In the genomic region with DNA sequence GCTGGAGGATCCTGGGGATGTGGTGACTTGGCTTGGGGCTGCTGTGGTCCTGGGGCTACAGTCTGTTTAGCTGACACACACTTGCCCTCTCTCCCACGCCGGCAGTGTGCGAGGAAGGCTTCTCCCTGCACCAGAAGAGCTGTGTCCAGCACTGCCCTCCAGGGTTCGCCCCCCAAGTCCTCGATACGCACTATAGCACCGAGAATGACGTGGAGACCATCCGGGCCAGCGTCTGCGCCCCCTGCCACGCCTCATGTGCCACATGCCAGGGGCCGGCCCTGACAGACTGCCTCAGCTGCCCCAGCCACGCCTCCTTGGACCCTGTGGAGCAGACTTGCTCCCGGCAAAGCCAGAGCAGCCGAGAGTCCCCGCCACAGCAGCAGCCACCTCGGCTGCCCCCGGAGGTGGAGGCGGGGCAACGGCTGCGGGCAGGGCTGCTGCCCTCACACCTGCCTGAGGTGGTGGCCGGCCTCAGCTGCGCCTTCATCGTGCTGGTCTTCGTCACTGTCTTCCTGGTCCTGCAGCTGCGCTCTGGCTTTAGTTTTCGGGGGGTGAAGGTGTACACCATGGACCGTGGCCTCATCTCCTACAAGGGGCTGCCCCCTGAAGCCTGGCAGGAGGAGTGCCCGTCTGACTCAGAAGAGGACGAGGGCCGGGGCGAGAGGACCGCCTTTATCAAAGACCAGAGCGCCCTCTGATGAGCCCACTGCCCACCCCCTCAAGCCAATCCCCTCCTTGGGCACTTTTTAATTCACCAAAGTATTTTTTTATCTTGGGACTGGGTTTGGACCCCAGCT, we compare ENCODE assay signal across 20 cellular contexts. TPM values are rescaled to one million over a fixed set of nuclear protein-coding genes. Genes with fewer than 3 reads are reported as not detected.
"Had no signal": no experiment of that assay in that cellular context is flagged by ENCODE, and none has a peak within 500 bp of the region (broad histone marks: within the 10 kb centered on the region; RNA-seq: fewer than 3 reads in every experiment).

No MANE protein-coding gene starts in this region.

- H3K27me3 ChIP-seq: dorsolateral prefrontal cortex, pancreas, tibial nerve had no signal

- H3K27ac ChIP-seq: pancreas, WERI-Rb-1 had no signal

- H3K4me3 Mint-ChIP-seq: endodermal cell, neural crest cell had no signal

- H3K27ac Mint-ChIP-seq: activated T-helper 2 cell treated with anti-CD3 and anti-CD28 coated beads, Interferon-gamma antibody, Interleukin-2, Interleukin-4, amounts not matched to agents 10 μg/mL and 5 μg/mL and 100 μg/mL, durations not matched to agents 14 hours and 24 hours and 36 hours; endodermal cell had no signal

- H3K9me3 Mint-ChIP-seq: activated T-helper 2 cell treated with anti-CD3 and anti-CD28 coated beads, Interferon-gamma antibody, Interleukin-2, Interleukin-4, amounts not matched to agents 10 μg/mL and 5 μg/mL and 100 μg/mL, durations not matched to agents 14 hours and 24 hours and 36 hours; endodermal cell; neural crest cell had no signal

- FAIRE-seq: astrocyte, bronchial epithelial cell, frontal cortex, pancreas had no signal

- ATAC-seq: left colon, SK-N-SH treated with all-trans-retinoic acid at 6 μM for 48 hours had no signal

- H3K36me3 ChIP-seq: WERI-Rb-1 had no signal

- DNase-seq: activated CD4-positive, alpha-beta T cell treated with anti-CD3 and anti-CD28 coated beads for 4 hours; activated naive CD4-positive, alpha-beta T cell treated with anti-CD3 and anti-CD28 coated beads, Interleukin-2, amount 50 U/mL, for 16 hours; dorsolateral prefrontal cortex; endodermal cell; head of caudate nucleus; left colon; mammary epithelial cell; stimulated activated CD4-positive, alpha-beta T cell treated with anti-CD3 and anti-CD28 coated beads, Interleukin-15, amount 100 ng/mL, for 24 hours; stimulated activated CD4-positive, alpha-beta T cell treated with anti-CD3 and anti-CD28 coated beads, Interleukin-4, amount 100 ng/mL, for 1 hour; stimulated activated naive CD4-positive, alpha-beta T cell; substantia nigra; WERI-Rb-1 had no signal

- H3K4me3 ChIP-seq: dorsolateral prefrontal cortex, pancreas, tibial nerve had no signal

- H3K9me3 ChIP-seq: pancreas, tibial nerve had no signal

RNA-seq across cellular contexts. Expression of gene FES, which starts 2.9 kb away (rescaled TPM):
- polyA plus RNA-seq: mammary epithelial cell had no signal
